Comparison of ENCODE assay signal across 8 cellular contexts in genomic region chr10:35640474-35640873, GRCh38. TPM values are rescaled to one million over a fixed set of nuclear protein-coding genes. Genes with fewer than 3 reads are reported as not detected.
DNase-seq lines count a peak whose midpoint lies in the region; ATAC-seq, FAIRE-seq and TF ChIP-seq lines count a peak whose summit lies in the region.

No MANE protein-coding gene starts in this region.

- no peak overlapping the region for H3K27ac ChIP-seq in CD4-positive, alpha-beta memory T cell (ENCODE audit: low read depth, low read length)
- peak overlapping the region; percentile 91 for H3K27ac ChIP-seq in VCaP
- H3K27ac ChIP-seq in ectodermal cell (ENCODE audit: insufficient read depth, low read depth, low read length, poor library complexity, severe bottlenecking): no peak overlapping the region
- peak overlapping the region in 1 of 2 donors; percentile 85 for H3K27ac ChIP-seq in lung (ENCODE audit: low read depth in 1 of 2, low read length in 1 of 2)

- CTCF ChIA-PET in CD4-positive, alpha-beta memory T cell (lab: Charles Lee; ENCODE audit: partially characterized antibody): interaction anchor here (1.2 kb wide), 1 partner anchor 9 kb away, joined by 3 read pairs; no protein-coding TSS in a partner anchor

- H3K9me3 ChIP-seq in CD4-positive, alpha-beta memory T cell (ENCODE audit: control insufficient read depth in 1 of 2, low read length in 2 of 2): no peaks in the 10 kb centered on the region
- H3K9me3 ChIP-seq in ectodermal cell (ENCODE audit: control insufficient read depth, low read length): no peaks in the 10 kb centered on the region
- peaks cover 0 to 5% of the 10 kb centered on the region in 2 donors for H3K9me3 ChIP-seq in lung (ENCODE audit: control insufficient read depth in 2 of 2, insufficient read depth in 1 of 2, low read length in 1 of 2)

- peaks cover 0 to 5% of the 10 kb centered on the region in 2 donors for H3K36me3 Mint-ChIP-seq in CD4-positive, alpha-beta memory T cell
- no peaks in the 10 kb centered on the region for H3K36me3 Mint-ChIP-seq in stimulated activated naive CD8-positive, alpha-beta T cell treated with anti-CD3 and anti-CD28 coated beads, Interleukin-15, Interleukin-2, amounts not matched to agents 100 ng/mL and 50 ng/mL, for 24 hours (ENCODE audit: low read depth)

- peak overlapping the region in 5 of 7 donors; percentile 52 to 84 (median 67) for H3K27ac Mint-ChIP-seq in CD4-positive, alpha-beta memory T cell
- no peak overlapping the region for H3K27ac Mint-ChIP-seq in stimulated activated naive CD8-positive, alpha-beta T cell treated with anti-CD3 and anti-CD28 coated beads, Interleukin-15, Interleukin-2, amounts not matched to agents 100 ng/mL and 50 ng/mL, for 24 hours

- peak overlapping the region; percentile 82 to 89 (median 88) for H3K4me3 Mint-ChIP-seq in CD4-positive, alpha-beta memory T cell
- H3K4me3 Mint-ChIP-seq in stimulated activated naive CD8-positive, alpha-beta T cell treated with anti-CD3 and anti-CD28 coated beads, Interleukin-15, Interleukin-2, amounts not matched to agents 100 ng/mL and 50 ng/mL, for 24 hours: peak overlapping the region; percentile 78

- peaks cover 34% of the 10 kb centered on the region for H3K4me1 ChIP-seq in CD4-positive, alpha-beta memory T cell (ENCODE audit: insufficient read depth, low read length)
- H3K4me1 ChIP-seq in ectodermal cell (ENCODE audit: control insufficient read depth, insufficient read depth, low read length): peaks cover 27% of the 10 kb centered on the region
- peaks cover 0 to 19% of the 10 kb centered on the region in 2 donors for H3K4me1 ChIP-seq in lung (ENCODE audit: control insufficient read depth in 2 of 2, insufficient read depth in 2 of 2, low read length in 2 of 2)

- no peaks in the 10 kb centered on the region for H3K9me3 Mint-ChIP-seq in CD4-positive, alpha-beta memory T cell
- H3K9me3 Mint-ChIP-seq in stimulated activated naive CD8-positive, alpha-beta T cell treated with anti-CD3 and anti-CD28 coated beads, Interleukin-15, Interleukin-2, amounts not matched to agents 100 ng/mL and 50 ng/mL, for 24 hours: no peaks in the 10 kb centered on the region

- FAIRE-seq in GM19239 (lab: Jason Lieb, UNC): no peak

- no peak overlapping the region for H3K4me3 ChIP-seq in CD4-positive, alpha-beta memory T cell (ENCODE audit: low read length in 2 of 2)
- H3K4me3 ChIP-seq in ectodermal cell (ENCODE audit: insufficient read depth, low read depth, low read length): peak overlapping the region; percentile 51
- peak overlapping the region; percentile 68 for H3K4me3 ChIP-seq in lung

- no peaks in the 10 kb centered on the region for H3K36me3 ChIP-seq in CD4-positive, alpha-beta memory T cell (ENCODE audit: insufficient read depth, low read length)
- H3K36me3 ChIP-seq in ectodermal cell (ENCODE audit: control insufficient read depth, insufficient read depth, low read length) (no peaks in the 10 kb centered on the region), lung (ENCODE audit: control insufficient read depth in 2 of 2, insufficient read depth in 2 of 2, low read length in 2 of 2) (no peaks in the 10 kb centered on the region)

- peaks cover 25% of the 10 kb centered on the region for H3K27me3 ChIP-seq in CD4-positive, alpha-beta memory T cell (ENCODE audit: insufficient read depth, low read length)
- H3K27me3 ChIP-seq in ectodermal cell (ENCODE audit: control insufficient read depth, insufficient read depth, low read length, poor library complexity, severe bottlenecking) (peaks cover 49% of the 10 kb centered on the region), lung (ENCODE audit: control insufficient read depth, insufficient read depth) (no peaks in the 10 kb centered on the region)

- ATAC-seq in lung (ENCODE audit: insufficient read depth, low FRiP score) (peak; percentile 14), GM19455 (IDR thresholded peaks at IDR 0.05; ENCODE audit: unreplicated experiment) (no peak)

- WGBS in ectodermal cell, 2 experiments: 0 to 1% methylated on average over 53 of the region's 53 CpGs
- WGBS in lung, 2 donors: 0 to 1% methylated on average over 30 to 53 of the region's 53 CpGs

- H3K4me1 Mint-ChIP-seq in CD4-positive, alpha-beta memory T cell: peaks cover 13 to 53% (median 18%) of the 10 kb centered on the region in 4 donors
- H3K4me1 Mint-ChIP-seq in stimulated activated naive CD8-positive, alpha-beta T cell treated with anti-CD3 and anti-CD28 coated beads, Interleukin-15, Interleukin-2, amounts not matched to agents 100 ng/mL and 50 ng/mL, for 24 hours (ENCODE audit: low read depth): peaks cover 34% of the 10 kb centered on the region

- H3K27me3 Mint-ChIP-seq in CD4-positive, alpha-beta memory T cell: peaks cover 22 to 26% of the 10 kb centered on the region in 2 donors
- H3K27me3 Mint-ChIP-seq in stimulated activated naive CD8-positive, alpha-beta T cell treated with anti-CD3 and anti-CD28 coated beads, Interleukin-15, Interleukin-2, amounts not matched to agents 100 ng/mL and 50 ng/mL, for 24 hours: peaks cover 76% of the 10 kb centered on the region

- peak in 4 of 5 donors; percentile 18 to 36 (median 32) for DNase-seq in CD4-positive, alpha-beta memory T cell
- DNase-seq in GM19239 (ENCODE audit: insufficient read length, low spot score) (peak; percentile 65), HK-2 (ENCODE audit: unreplicated experiment) (peak; percentile 57), lung (ENCODE audit: low spot score) (peak; percentile 67)

- TF ChIP-seq CTCF in VCaP (conservative IDR thresholded peaks at IDR 0.05) (peak; percentile 69), lung (IDR thresholded peaks at IDR 0.05; ENCODE audit: control extremely low read depth, extremely low read depth) (peak; percentile 22)

- intact Hi-C loops in CD4-positive, alpha-beta memory T cell (cut with micrococcal nuclease): loop anchor here (2.0 kb wide), 1 partner anchor 514 kb away; the partner anchor contains the start of gene CREM

- POLR2A ChIA-PET in CD4-positive, alpha-beta memory T cell (lab: Charles Lee; ENCODE audit: partially characterized antibody): no interaction called here

RNA-seq across cellular contexts. Expression of gene FZD8, which starts 1.6 kb away (rescaled TPM):
- 1 to 10 TPM in 1 of 2 experiments, under 1 TPM in 1; 0.93 to 1.2 TPM for total RNA-seq in CD4-positive, alpha-beta memory T cell
- not detected for polyA plus RNA-seq in CD4-positive, alpha-beta memory T cell
- polyA plus RNA-seq in ectodermal cell (2013, experiment 1 of 4): 11.0 TPM
- 9.7 TPM for polyA plus RNA-seq in ectodermal cell (2013, experiment 2 of 4)
- polyA plus RNA-seq in ectodermal cell (2013, experiment 3 of 4): 9.9 TPM
- polyA plus RNA-seq in ectodermal cell (2013, experiment 4 of 4): 10.5 TPM
- total RNA-seq in lung: 10 to 100 TPM in 1 of 2 donors, 1 to 10 TPM in 1; 7.4 to 20.8 TPM
- 1 to 10 TPM; 6.5 to 7.7 TPM for polyA plus RNA-seq in lung

RNA-seq across cellular contexts. Expression of gene GJD4, which starts 35.3 kb away (rescaled TPM):
- total RNA-seq in CD4-positive, alpha-beta memory T cell: under 1 TPM in 1 of 2 experiments, not detected in 1; 0.20 TPM
- not detected for polyA plus RNA-seq in CD4-positive, alpha-beta memory T cell
- polyA plus RNA-seq in ectodermal cell (2013, experiment 1 of 4): not detected
- not detected for polyA plus RNA-seq in ectodermal cell (2013, experiment 2 of 4)
- polyA plus RNA-seq in ectodermal cell (2013, experiment 3 of 4): not detected
- polyA plus RNA-seq in ectodermal cell (2013, experiment 4 of 4): not detected
- total RNA-seq in lung: not detected
- under 1 TPM in 1 of 2 donors, not detected in 1; 0.07 TPM for polyA plus RNA-seq in lung

Comparison
In these comparisons a context has a peak if more than half of its experiments do, and no peak if none do; other contexts are left out.
1. H3K4me3 ChIP-seq: peak in ectodermal cell (single experiment) and lung (single experiment); none in CD4-positive, alpha-beta memory T cell (0 of 2).
2. Peak in every context shown above with its lines, with median percentiles within 50 percentile points of each other: DNase-seq.